Comparison of ENCODE assay signal across 8 cellular contexts in the genomic region with DNA sequence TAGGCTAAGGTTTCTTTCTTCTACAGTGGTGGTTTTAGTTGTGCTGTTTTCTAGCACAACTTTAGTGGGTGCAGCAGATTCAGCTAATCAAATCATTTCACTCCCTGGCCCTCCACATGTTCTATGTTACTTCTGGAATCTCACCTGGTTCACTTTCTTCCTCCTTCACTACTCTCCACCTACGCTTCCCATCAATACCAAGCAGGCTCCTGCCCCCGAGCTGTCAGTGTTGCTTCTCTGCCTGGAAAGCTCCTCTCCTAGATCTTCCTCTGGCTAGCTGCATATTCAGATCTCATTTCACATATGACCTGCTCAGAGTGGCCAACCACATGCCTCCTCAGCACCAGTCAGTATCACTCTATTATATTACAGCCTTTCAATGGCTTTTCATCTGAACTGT. TPM values are rescaled to one million over a fixed set of nuclear protein-coding genes. Genes with fewer than 3 reads are reported as not detected.
"Had no signal": no experiment of that assay in that cellular context is flagged by ENCODE, and none has a peak within 500 bp of the region (broad histone marks: within the 10 kb centered on the region; RNA-seq: fewer than 3 reads in every experiment).

No MANE protein-coding gene starts in this region.

- H3K4me3 ChIP-seq: GM23248, GM23338, HAP-1 had no signal

- H3K4me3 Mint-ChIP-seq: GM23338, H9, HFFc6 had no signal

- H3K36me3 ChIP-seq: HAP-1 had no signal

- H3K9me3 Mint-ChIP-seq: GM23338, H9 had no signal

- H3K27ac ChIP-seq: GM23248 had no signal

- H3K27ac Mint-ChIP-seq: GM23338, H9, HFFc6 had no signal

- DNase-seq: GM23248, GOT3, H7, H9, HCEC 1CT, HFFc6 had no signal

RNA-seq across cellular contexts. Expression of a gene that starts 19.6 kb away (rescaled TPM):
- total RNA-seq: GM23248, HFFc6 had no signal
